In genomic region chr4:183504064-183504929, GRCh38 we compare ENCODE assay signal across 8 cellular contexts. TPM values are rescaled to one million over a fixed set of nuclear protein-coding genes. Genes with fewer than 3 reads are reported as not detected.
A peak's percentile ranks its signal among the peaks of the same experiment; 100 is the strongest.
DNase-seq lines count a peak whose midpoint lies in the region; ATAC-seq, FAIRE-seq and TF ChIP-seq lines count a peak whose summit lies in the region.

No MANE protein-coding gene starts in this region.

- POLR2A ChIA-PET in activated naive CD8-positive, alpha-beta T cell treated with anti-CD3 and anti-CD28 coated beads, Interleukin-2, amount 10 ng/mL, durations not matched to agents 7 days and 5 days (lab: Charles Lee), result interaction anchor here (0.7 to 3.5 kb wide), 6 partner anchors 55 to 1144 kb away, joined by 3 to 36 read pairs (median 6); partner anchors contain the start of genes CDKN2AIP, RWDD4 and TRAPPC11

- no peaks in the 10 kb centered on the region for H3K9me3 ChIP-seq in pancreas
- no peaks in the 10 kb centered on the region for H3K9me3 ChIP-seq in tibial nerve

- peak; percentile 26 for FAIRE-seq in pancreas (lab: Jason Lieb, UNC)

- 0 to 1% methylated on average over 59 to 106 of the region's 106 CpGs for WGBS in pancreas, 2 donors
- WGBS in tibial nerve, 2 donors, result 0 to 1% methylated on average over 52 to 54 of the region's 106 CpGs

- H3K27me3 ChIP-seq in pancreas (no peaks in the 10 kb centered on the region), tibial nerve (no peaks in the 10 kb centered on the region)

- peaks cover 34% of the 10 kb centered on the region for H3K4me1 Mint-ChIP-seq in activated naive CD8-positive, alpha-beta T cell treated with anti-CD3 and anti-CD28 coated beads, Interleukin-2, amount 10 ng/mL, durations not matched to agents 7 days and 5 days

- peak; percentile 41 to 94 for TF ChIP-seq EP300 in tibial nerve (IDR thresholded peaks at IDR 0.05)

- peak overlapping the region; percentile 91 for H3K27ac Mint-ChIP-seq in activated naive CD8-positive, alpha-beta T cell treated with anti-CD3 and anti-CD28 coated beads, Interleukin-2, amount 10 ng/mL, durations not matched to agents 7 days and 5 days

- no peaks in the 10 kb centered on the region for H3K36me3 ChIP-seq in pancreas
- H3K36me3 ChIP-seq in tibial nerve, result no peaks in the 10 kb centered on the region

- no peaks in the 10 kb centered on the region for H3K36me3 Mint-ChIP-seq in activated naive CD8-positive, alpha-beta T cell treated with anti-CD3 and anti-CD28 coated beads, Interleukin-2, amount 10 ng/mL, durations not matched to agents 7 days and 5 days

- H3K4me3 Mint-ChIP-seq in activated naive CD8-positive, alpha-beta T cell treated with anti-CD3 and anti-CD28 coated beads, Interleukin-2, amount 10 ng/mL, durations not matched to agents 7 days and 5 days, result peak overlapping the region; percentile 93

- H3K9me3 Mint-ChIP-seq in activated naive CD8-positive, alpha-beta T cell treated with anti-CD3 and anti-CD28 coated beads, Interleukin-2, amount 10 ng/mL, durations not matched to agents 7 days and 5 days, result no peaks in the 10 kb centered on the region

- H3K4me3 ChIP-seq in pancreas (peak overlapping the region; percentile 96 to 99 (median 98)), tibial nerve (peak overlapping the region; percentile 92 to 98 (median 96))

- TF ChIP-seq POLR2A in GM10847 (IDR thresholded peaks at IDR 0.05; ENCODE audit: extremely low read depth, insufficient read length) (peak; percentile 38), tibial nerve (IDR thresholded peaks at IDR 0.05) (peak; percentile 48 to 85)

- intact Hi-C loops in Right ventricle myocardium inferior (cut with DNase I), result loop anchor here (2.0 kb wide), 2 partner anchors 59 to 155 kb away; partner anchors contain the start of genes CDKN2AIP, RWDD4 and TRAPPC11
- intact Hi-C loops in pancreas (cut with DNase I), result no loop called here

- H3K27ac ChIP-seq in pancreas, result peak overlapping the region; percentile 94 to 100 (median 97)
- H3K27ac ChIP-seq in tibial nerve, result peak overlapping the region; percentile 97 to 98 (median 98)

- H3K4me1 ChIP-seq in pancreas, result peaks cover 10 to 38% (median 20%) of the 10 kb centered on the region in 3 donors
- H3K4me1 ChIP-seq in tibial nerve, result peaks cover 0 to 43% (median 5%) of the 10 kb centered on the region in 4 donors

- peak; percentile 95 for DNase-seq in NCI-H1092 treated with DMSO at 0.1 percent for 48 hours (lab: John Stamatoyannopoulos, UW)
- peak; percentile 86 for DNase-seq in SKM-1 (lab: John Stamatoyannopoulos, UW; ENCODE audit: unreplicated experiment)
- peak; percentile 100 for DNase-seq in activated naive CD8-positive, alpha-beta T cell treated with anti-CD3 and anti-CD28 coated beads, Interleukin-2, amount 10 ng/mL, durations not matched to agents 7 days and 5 days
- DNase-seq in Right ventricle myocardium inferior (ENCODE audit: missing footprints), result peak; percentile 100
- peak; percentile 99 to 100 (median 99) for DNase-seq in pancreas
- peak; percentile 97 to 98 for DNase-seq in tibial nerve (ENCODE audit: low spot score in 2 of 2)

- peak; percentile 59 for ATAC-seq in HG02623 (IDR thresholded peaks at IDR 0.05; ENCODE audit: unreplicated experiment)
- peak; percentile 81 for ATAC-seq in activated naive CD8-positive, alpha-beta T cell treated with anti-CD3 and anti-CD28 coated beads, Interleukin-2, amount 10 ng/mL, durations not matched to agents 7 days and 5 days (ENCODE audit: low read depth)
- peak; percentile 98 for ATAC-seq in Right ventricle myocardium inferior
- ATAC-seq in pancreas, result peak; percentile 84 to 93 (median 86)

- no peaks in the 10 kb centered on the region for H3K27me3 Mint-ChIP-seq in activated naive CD8-positive, alpha-beta T cell treated with anti-CD3 and anti-CD28 coated beads, Interleukin-2, amount 10 ng/mL, durations not matched to agents 7 days and 5 days

- TF ChIP-seq CTCF in pancreas (IDR thresholded peaks at IDR 0.05), result peak in 2 of 4 donors; percentile 9 to 15
- peak; percentile 4 to 59 (median 42) for TF ChIP-seq CTCF in tibial nerve (IDR thresholded peaks at IDR 0.05)

RNA-seq across cellular contexts. Expression of gene ING2, which starts 0.6 kb away (rescaled TPM):
- 10 to 100 TPM; 14.5 to 15.4 TPM for total RNA-seq in activated naive CD8-positive, alpha-beta T cell treated with anti-CD3 and anti-CD28 coated beads, Interleukin-2, amount 10 ng/mL, durations not matched to agents 7 days and 5 days
- total RNA-seq in Right ventricle myocardium inferior (6.5 TPM), pancreas (1 to 10 TPM; 3.1 to 8.4 (median 5.6) TPM), tibial nerve (10 to 100 TPM in 3 of 4 donors, 1 to 10 TPM in 1; 9.6 to 32.3 (median 16.3) TPM)
- polyA plus RNA-seq in pancreas, result 10 to 100 TPM in 1 of 2 donors, 1 to 10 TPM in 1; 5.3 to 16.9 TPM

RNA-seq across cellular contexts. Expression of gene CDKN2AIP, which starts 59.9 kb away (rescaled TPM):
- 10 to 100 TPM; 38.8 to 39.8 TPM for total RNA-seq in activated naive CD8-positive, alpha-beta T cell treated with anti-CD3 and anti-CD28 coated beads, Interleukin-2, amount 10 ng/mL, durations not matched to agents 7 days and 5 days
- total RNA-seq in Right ventricle myocardium inferior (10.6 TPM), pancreas (1 to 10 TPM; 6.4 to 9.5 (median 7.0) TPM), tibial nerve (10 to 100 TPM; 18.6 to 42.0 (median 31.0) TPM)
- polyA plus RNA-seq in pancreas, result 10 to 100 TPM in 1 of 2 donors, 1 to 10 TPM in 1; 5.9 to 12.2 TPM

Comparison
In these comparisons a context has a peak if more than half of its experiments do, and no peak if none do; other contexts are left out.
1. Peak in every context shown above with its lines: DNase-seq, ATAC-seq, H3K4me3 ChIP-seq and H3K27ac ChIP-seq.